2 cellular contexts compared by ENCODE assay signal in genomic region chr6:11773581-11773980, GRCh38.
TF ChIP-seq lines count a peak whose summit lies in the region.

No MANE protein-coding gene starts in this region.

TF ChIP-seq in A549, 52 proteins besides CTCF, POLR2A, EP300 and RAD21:
- TF ChIP-seq, protein P1, sequence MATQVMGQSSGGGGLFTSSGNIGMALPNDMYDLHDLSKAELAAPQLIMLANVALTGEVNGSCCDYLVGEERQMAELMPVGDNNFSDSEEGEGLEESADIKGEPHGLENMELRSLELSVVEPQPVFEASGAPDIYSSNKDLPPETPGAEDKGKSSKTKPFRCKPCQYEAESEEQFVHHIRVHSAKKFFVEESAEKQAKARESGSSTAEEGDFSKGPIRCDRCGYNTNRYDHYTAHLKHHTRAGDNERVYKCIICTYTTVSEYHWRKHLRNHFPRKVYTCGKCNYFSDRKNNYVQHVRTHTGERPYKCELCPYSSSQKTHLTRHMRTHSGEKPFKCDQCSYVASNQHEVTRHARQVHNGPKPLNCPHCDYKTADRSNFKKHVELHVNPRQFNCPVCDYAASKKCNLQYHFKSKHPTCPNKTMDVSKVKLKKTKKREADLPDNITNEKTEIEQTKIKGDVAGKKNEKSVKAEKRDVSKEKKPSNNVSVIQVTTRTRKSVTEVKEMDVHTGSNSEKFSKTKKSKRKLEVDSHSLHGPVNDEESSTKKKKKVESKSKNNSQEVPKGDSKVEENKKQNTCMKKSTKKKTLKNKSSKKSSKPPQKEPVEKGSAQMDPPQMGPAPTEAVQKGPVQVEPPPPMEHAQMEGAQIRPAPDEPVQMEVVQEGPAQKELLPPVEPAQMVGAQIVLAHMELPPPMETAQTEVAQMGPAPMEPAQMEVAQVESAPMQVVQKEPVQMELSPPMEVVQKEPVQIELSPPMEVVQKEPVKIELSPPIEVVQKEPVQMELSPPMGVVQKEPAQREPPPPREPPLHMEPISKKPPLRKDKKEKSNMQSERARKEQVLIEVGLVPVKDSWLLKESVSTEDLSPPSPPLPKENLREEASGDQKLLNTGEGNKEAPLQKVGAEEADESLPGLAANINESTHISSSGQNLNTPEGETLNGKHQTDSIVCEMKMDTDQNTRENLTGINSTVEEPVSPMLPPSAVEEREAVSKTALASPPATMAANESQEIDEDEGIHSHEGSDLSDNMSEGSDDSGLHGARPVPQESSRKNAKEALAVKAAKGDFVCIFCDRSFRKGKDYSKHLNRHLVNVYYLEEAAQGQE (IDR thresholded peaks at IDR 0.05) = no peak
- TF ChIP-seq, protein P2, sequence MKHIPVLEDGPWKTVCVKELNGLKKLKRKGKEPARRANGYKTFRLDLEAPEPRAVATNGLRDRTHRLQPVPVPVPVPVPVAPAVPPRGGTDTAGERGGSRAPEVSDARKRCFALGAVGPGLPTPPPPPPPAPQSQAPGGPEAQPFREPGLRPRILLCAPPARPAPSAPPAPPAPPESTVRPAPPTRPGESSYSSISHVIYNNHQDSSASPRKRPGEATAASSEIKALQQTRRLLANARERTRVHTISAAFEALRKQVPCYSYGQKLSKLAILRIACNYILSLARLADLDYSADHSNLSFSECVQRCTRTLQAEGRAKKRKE (CRISPR knock-in tag; IDR thresholded peaks at IDR 0.05; ENCODE audit: low read depth) = no peak
- TF ChIP-seq MAFK (IDR thresholded peaks at IDR 0.05; ENCODE audit: partially characterized antibody) (no peak), HEYL (CRISPR knock-in tag; IDR thresholded peaks at IDR 0.05) (no peak), NR3C1 (IDR thresholded peaks at IDR 0.05) (no peak), TP53 (CRISPR knock-in tag; IDR thresholded peaks at IDR 0.05) (no peak), SMC3 (IDR thresholded peaks at IDR 0.05) (no peak), RCOR1 (IDR thresholded peaks at IDR 0.05; ENCODE audit: low read depth, low read length) (no peak), ZC3H11A (IDR thresholded peaks at IDR 0.05) (no peak), GATA3 (IDR thresholded peaks at IDR 0.05; ENCODE audit: borderline replicate concordance) (no peak), HES2 (IDR thresholded peaks at IDR 0.05) (no peak), CBX8 (IDR thresholded peaks at IDR 0.05) (no peak), ESRRA (IDR thresholded peaks at IDR 0.05; ENCODE audit: borderline replicate concordance, low read length) (no peak), FOSL2 (IDR thresholded peaks at IDR 0.05) (no peak), FOSL2 (CRISPR knock-in tag; IDR thresholded peaks at IDR 0.05) (no peak), JUNB (IDR thresholded peaks at IDR 0.05) (no peak), EHF (CRISPR knock-in tag; IDR thresholded peaks at IDR 0.05) (no peak), NFE2L2 (conservative IDR thresholded peaks at IDR 0.05; ENCODE audit: low read length) (no peak), TFCP2L1 (CRISPR knock-in tag; IDR thresholded peaks at IDR 0.05) (no peak)
- TF ChIP-seq, protein P3, sequence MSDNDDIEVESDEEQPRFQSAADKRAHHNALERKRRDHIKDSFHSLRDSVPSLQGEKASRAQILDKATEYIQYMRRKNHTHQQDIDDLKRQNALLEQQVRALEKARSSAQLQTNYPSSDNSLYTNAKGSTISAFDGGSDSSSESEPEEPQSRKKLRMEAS (IDR thresholded peaks at IDR 0.05) = no peak

TF ChIP-seq in IMR-90, 13 proteins besides CTCF, POLR2A, EP300 and RAD21:
- TF ChIP-seq, protein P4, sequence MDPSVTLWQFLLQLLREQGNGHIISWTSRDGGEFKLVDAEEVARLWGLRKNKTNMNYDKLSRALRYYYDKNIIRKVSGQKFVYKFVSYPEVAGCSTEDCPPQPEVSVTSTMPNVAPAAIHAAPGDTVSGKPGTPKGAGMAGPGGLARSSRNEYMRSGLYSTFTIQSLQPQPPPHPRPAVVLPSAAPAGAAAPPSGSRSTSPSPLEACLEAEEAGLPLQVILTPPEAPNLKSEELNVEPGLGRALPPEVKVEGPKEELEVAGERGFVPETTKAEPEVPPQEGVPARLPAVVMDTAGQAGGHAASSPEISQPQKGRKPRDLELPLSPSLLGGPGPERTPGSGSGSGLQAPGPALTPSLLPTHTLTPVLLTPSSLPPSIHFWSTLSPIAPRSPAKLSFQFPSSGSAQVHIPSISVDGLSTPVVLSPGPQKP (IDR thresholded peaks at IDR 0.05; ENCODE audit: borderline replicate concordance, low read depth, low read length) = no peak
- TF ChIP-seq MAFK (IDR thresholded peaks at IDR 0.05; ENCODE audit: low read depth, low read length) (no peak), USF2 (IDR thresholded peaks at IDR 0.05; ENCODE audit: low read depth, low read length) (no peak), SMC3 (IDR thresholded peaks at IDR 0.05; ENCODE audit: low read depth, low read length) (no peak), RFX5 (IDR thresholded peaks at IDR 0.05; ENCODE audit: low read depth, low read length) (no peak), CHD1 (IDR thresholded peaks at IDR 0.05; ENCODE audit: low read depth, low read length) (no peak), NFE2L2 (IDR thresholded peaks at IDR 0.05; ENCODE audit: low read depth, low read length) (no peak), MXI1 (IDR thresholded peaks at IDR 0.05; ENCODE audit: borderline replicate concordance, low read depth, low read length) (no peak), FOS (IDR thresholded peaks at IDR 0.05; ENCODE audit: low read depth, low read length) (no peak), BHLHE40 (IDR thresholded peaks at IDR 0.05; ENCODE audit: low read depth, low read length) (no peak), CEBPB (IDR thresholded peaks at IDR 0.05; ENCODE audit: low read depth, low read length) (no peak), RCOR1 (IDR thresholded peaks at IDR 0.05; ENCODE audit: insufficient replicate concordance, low read length) (no peak), MAZ (IDR thresholded peaks at IDR 0.05; ENCODE audit: borderline replicate concordance, low read depth, low read length) (no peak)
